ENCODE assay signal across 8 cellular contexts in the genomic region with DNA sequence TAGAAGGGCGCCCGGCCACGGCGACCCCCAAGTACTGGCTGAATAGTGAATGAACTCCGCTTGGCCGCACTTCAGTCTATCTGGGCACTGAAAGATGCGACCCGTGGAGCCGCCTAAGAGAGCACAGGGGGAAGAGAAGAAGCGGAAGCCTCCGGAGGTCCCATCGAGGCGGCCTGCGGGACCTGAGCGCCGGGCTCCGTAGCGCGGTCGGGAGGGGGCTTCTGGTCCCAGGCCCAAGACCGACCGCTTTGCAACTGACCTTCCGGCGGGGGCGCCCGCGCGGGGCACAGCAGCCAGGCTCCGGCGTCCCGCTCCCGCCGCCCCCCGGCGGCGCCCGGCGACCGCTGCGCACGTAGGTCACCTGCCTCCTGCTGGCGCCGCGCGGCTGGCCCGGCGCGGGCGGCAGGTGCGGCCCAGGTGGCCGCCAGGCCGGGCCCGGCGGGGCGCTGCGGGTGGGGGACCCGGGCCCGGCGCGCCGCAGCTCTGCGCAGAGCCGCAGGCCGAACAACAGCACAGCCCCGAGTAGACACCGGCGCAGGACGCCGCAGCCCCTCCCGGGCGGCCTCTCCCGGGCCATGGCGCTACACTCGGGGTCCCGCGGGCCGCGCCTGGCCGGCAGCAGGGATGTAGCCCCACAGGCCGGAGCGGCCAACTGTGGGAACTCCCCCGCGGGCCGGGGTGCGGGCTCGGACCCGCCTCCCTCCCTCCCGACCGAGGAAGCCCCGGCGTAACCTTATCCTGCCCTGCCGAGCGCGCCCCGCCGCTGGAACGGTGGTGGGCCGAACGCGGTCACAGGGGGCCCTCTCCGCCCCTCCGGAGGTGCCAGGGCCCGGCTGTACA. TPM values are rescaled to one million over a fixed set of nuclear protein-coding genes. Genes with fewer than 3 reads are reported as not detected.
DNase-seq lines count a peak whose midpoint lies in the region; ATAC-seq and TF ChIP-seq lines count a peak whose summit lies in the region.

A gene with protein sequence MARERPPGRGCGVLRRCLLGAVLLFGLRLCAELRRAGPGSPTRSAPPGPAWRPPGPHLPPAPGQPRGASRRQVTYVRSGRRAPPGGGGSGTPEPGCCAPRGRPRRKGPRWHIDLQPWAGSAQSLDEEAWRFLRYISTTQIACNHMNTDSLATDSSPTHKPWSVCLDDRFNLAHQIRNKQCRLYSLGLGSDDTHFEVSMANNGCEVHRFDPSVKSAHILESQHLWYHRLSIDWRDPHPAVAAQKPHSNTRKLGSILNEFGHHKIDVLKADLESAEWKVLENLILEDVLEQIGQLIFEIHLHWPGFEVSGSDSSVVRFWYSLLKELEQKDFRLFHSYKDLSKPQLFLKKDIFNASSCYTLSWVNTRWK (minus strand): TSS at position 654 of the 840 bp plus-strand sequence. CDS start 77 bp downstream, at position 577.

- POLR2A ChIA-PET in WTC11 (lab: Charles Lee) = no interaction called here

- CTCF ChIA-PET in WTC11 (lab: Charles Lee) = interaction anchor here (0.6 to 6.3 kb wide), 3 partner anchors 16 to 867 kb away, joined by 3 to 47 read pairs (median 6); no protein-coding TSS in a partner anchor

- H3K9me3 Mint-ChIP-seq in WTC11 (peaks cover 7% of the 10 kb centered on the region), osteocyte (ENCODE audit: unreplicated experiment) (peaks cover 5% of the 10 kb centered on the region)

- H3K36me3 Mint-ChIP-seq in WTC11 = no peaks in the 10 kb centered on the region
- H3K36me3 Mint-ChIP-seq in osteocyte (ENCODE audit: unreplicated experiment) = no peaks in the 10 kb centered on the region

- no peak within 1 kb of the TSS for H3K27ac Mint-ChIP-seq in WTC11
- H3K27ac Mint-ChIP-seq in osteocyte (ENCODE audit: unreplicated experiment) = no peak within 1 kb of the TSS

- H3K4me3 Mint-ChIP-seq in WTC11 (peak within 1 kb of the TSS; percentile 82), osteocyte (ENCODE audit: unreplicated experiment) (peak within 1 kb of the TSS; percentile 75)

- ATAC-seq in WTC11 (peak; percentile 77), HG03280 (IDR thresholded peaks at IDR 0.05; ENCODE audit: unreplicated experiment) (no peak), GM18867 (IDR thresholded peaks at IDR 0.05; ENCODE audit: unreplicated experiment) (no peak)

- peaks cover 54% of the 10 kb centered on the region for H3K4me1 Mint-ChIP-seq in WTC11
- H3K4me1 Mint-ChIP-seq in osteocyte (ENCODE audit: unreplicated experiment) = peaks cover 10% of the 10 kb centered on the region

- H3K4me3 ChIP-seq in fibroblast of villous mesenchyme (ENCODE audit: low read depth, low read length) = peak within 1 kb of the TSS; percentile 52

- H3K27me3 Mint-ChIP-seq in WTC11 (ENCODE audit: low read depth) (peaks cover 37% of the 10 kb centered on the region), osteocyte (ENCODE audit: unreplicated experiment) (peaks cover 72% of the 10 kb centered on the region)

- peak; percentile 5 for DNase-seq in activated CD4-positive, alpha-beta T cell treated with anti-CD3 and anti-CD28 coated beads for 48 hours
- no peak for DNase-seq in activated CD4-positive, alpha-beta T cell treated with anti-CD3 and anti-CD28 coated beads for 1 hour
- DNase-seq in WTC11 (ENCODE audit: low spot score) = peak; percentile 53
- DNase-seq in fibroblast of villous mesenchyme (ENCODE audit: low read depth) = no peak
- DNase-seq in osteocyte (ENCODE audit: extremely low spot score, unreplicated experiment) = no peak
- DNase-seq in OCI-M1 (lab: John Stamatoyannopoulos, UW) = no peak

- TF ChIP-seq CTCF in WTC11 (IDR thresholded peaks at IDR 0.05) (no peak), fibroblast of villous mesenchyme (IDR thresholded peaks at IDR 0.05; ENCODE audit: insufficient read depth, low read depth, low read length) (no peak), osteocyte (IDR thresholded peaks at IDR 0.05) (no peak)

TF ChIP-seq in WTC11, 78 proteins besides CTCF, POLR2A, EP300 and RAD21:
- TF ChIP-seq ZNF423 (CRISPR knock-in tag; IDR thresholded peaks at IDR 0.05) = peak; percentile 81
- no peak for TF ChIP-seq RELA (CRISPR knock-in tag; IDR thresholded peaks at IDR 0.05; ENCODE audit: borderline replicate concordance)
- TF ChIP-seq, protein P1, sequence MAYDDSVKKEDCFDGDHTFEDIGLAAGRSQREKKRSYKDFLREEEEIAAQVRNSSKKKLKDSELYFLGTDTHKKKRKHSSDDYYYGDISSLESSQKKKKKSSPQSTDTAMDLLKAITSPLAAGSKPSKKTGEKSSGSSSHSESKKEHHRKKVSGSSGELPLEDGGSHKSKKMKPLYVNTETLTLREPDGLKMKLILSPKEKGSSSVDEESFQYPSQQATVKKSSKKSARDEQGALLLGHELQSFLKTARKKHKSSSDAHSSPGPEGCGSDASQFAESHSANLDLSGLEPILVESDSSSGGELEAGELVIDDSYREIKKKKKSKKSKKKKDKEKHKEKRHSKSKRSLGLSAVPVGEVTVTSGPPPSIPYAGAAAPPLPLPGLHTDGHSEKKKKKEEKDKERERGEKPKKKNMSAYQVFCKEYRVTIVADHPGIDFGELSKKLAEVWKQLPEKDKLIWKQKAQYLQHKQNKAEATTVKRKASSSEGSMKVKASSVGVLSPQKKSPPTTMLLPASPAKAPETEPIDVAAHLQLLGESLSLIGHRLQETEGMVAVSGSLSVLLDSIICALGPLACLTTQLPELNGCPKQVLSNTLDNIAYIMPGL (CRISPR knock-in tag; IDR thresholded peaks at IDR 0.05) = peak; percentile 52; the same call in 1 of the 2 replicates
- TF ChIP-seq, protein P2, sequence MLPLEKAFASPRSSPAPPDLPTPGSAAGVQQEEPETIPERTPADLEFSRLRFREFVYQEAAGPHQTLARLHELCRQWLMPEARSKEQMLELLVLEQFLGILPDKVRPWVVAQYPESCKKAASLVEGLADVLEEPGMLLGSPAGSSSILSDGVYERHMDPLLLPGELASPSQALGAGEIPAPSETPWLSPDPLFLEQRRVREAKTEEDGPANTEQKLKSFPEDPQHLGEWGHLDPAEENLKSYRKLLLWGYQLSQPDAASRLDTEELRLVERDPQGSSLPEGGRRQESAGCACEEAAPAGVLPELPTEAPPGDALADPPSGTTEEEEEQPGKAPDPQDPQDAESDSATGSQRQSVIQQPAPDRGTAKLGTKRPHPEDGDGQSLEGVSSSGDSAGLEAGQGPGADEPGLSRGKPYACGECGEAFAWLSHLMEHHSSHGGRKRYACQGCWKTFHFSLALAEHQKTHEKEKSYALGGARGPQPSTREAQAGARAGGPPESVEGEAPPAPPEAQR (CRISPR knock-in tag; IDR thresholded peaks at IDR 0.05) = no peak
- no peak for TF ChIP-seq TEAD4 (CRISPR knock-in tag; IDR thresholded peaks at IDR 0.05)
- 0 out of 2 replicates have a peak, but pooled peaks have one; percentile 16 for TF ChIP-seq ZNF219 (CRISPR knock-in tag; IDR thresholded peaks at IDR 0.05; ENCODE audit: borderline replicate concordance)
- peak; percentile 43; the same call in 1 of the 2 replicates for TF ChIP-seq FOXP1 (CRISPR knock-in tag; IDR thresholded peaks at IDR 0.05; ENCODE audit: borderline replicate concordance)
- no peak for TF ChIP-seq ELF4 (CRISPR knock-in tag; IDR thresholded peaks at IDR 0.05; ENCODE audit: low read depth)
- TF ChIP-seq ZNF121 (CRISPR knock-in tag; IDR thresholded peaks at IDR 0.05) = peak; percentile 81
- 0 out of 2 replicates have a peak, but pooled peaks have one; percentile 27 for TF ChIP-seq TEAD1 (CRISPR knock-in tag; IDR thresholded peaks at IDR 0.05)
- no peak for TF ChIP-seq JUN (CRISPR knock-in tag; IDR thresholded peaks at IDR 0.05)

RNA-seq across cellular contexts. Expression of the gene that starts here (rescaled TPM):
- total RNA-seq in WTC11 (2021) (0.21 to 0.44 TPM (median 0.31 TPM) in 3 replicates), fibroblast of villous mesenchyme (0.32 TPM in 1 of 2 replicates, not detected in the other), osteocyte (not detected in 2 replicates)

Comparison
In these comparisons a context has a peak if more than half of its experiments do, and no peak if none do; other contexts are left out.
1. Peak in DNase-seq and ATAC-seq in WTC11; RNA of the gene not detected or under 1 TPM.